25 cellular contexts compared by ENCODE assay signal in genomic region chr18:4242431-4243161, GRCh38.
"Had no signal": no experiment of that assay in that cellular context is flagged by ENCODE, and none has a peak within 500 bp of the region (broad histone marks: within the 10 kb centered on the region; RNA-seq: fewer than 3 reads in every experiment).

No MANE protein-coding gene starts in this region.

- DNase-seq: IMR-90, Karpas-422, KG1, MG63, NCI-H1092, NCI-H1105 treated with DMSO at 0.1 percent for 48 hours, NCI-H1417 treated with DMSO at 0.1 percent for 48 hours, NCI-H146, NCI-H187, NCI-H2029, NCI-H2081 treated with DMSO at 0.1 percent for 48 hours, NCI-H2171, NCI-H226, NCI-H446, NCI-H510A, NCI-H524 treated with DMSO at 0.1 percent for 48 hours, NCI-H69, NCI-H774, Right ventricle myocardium superior, RPMI8226, SIG-M5 had no signal

- H3K27ac ChIP-seq: SJSA1, SK-N-MC had no signal

- H3K9me3 ChIP-seq: MG63, SJSA1 had no signal

- H3K4me3 ChIP-seq: MG63, SJSA1, SK-N-MC had no signal

- H3K27me3 ChIP-seq: MG63, SJSA1 had no signal

- ATAC-seq: HepG2 had no signal

- FAIRE-seq: HepG2, RCC 7860 had no signal

- H3K4me1 ChIP-seq: SJSA1 had no signal

- H3K36me3 ChIP-seq: MG63, SJSA1 had no signal
